19 cellular contexts compared by ENCODE assay signal in genomic region chr3:82053236-82053635, GRCh38.
DNase-seq lines count a peak whose midpoint lies in the region; ATAC-seq, FAIRE-seq and TF ChIP-seq lines count a peak whose summit lies in the region.
"Had no signal": no experiment of that assay in that cellular context is flagged by ENCODE, and none has a peak within 500 bp of the region (broad histone marks: within the 10 kb centered on the region; RNA-seq: fewer than 3 reads in every experiment).

No MANE protein-coding gene starts in this region.

- H3K9me3 ChIP-seq in PC-3 (ENCODE audit: low read length): no peaks in the 10 kb centered on the region
- no peaks in the 10 kb centered on the region for H3K9me3 ChIP-seq in breast epithelium
- H3K9me3 ChIP-seq: BLaER1, Caco-2 had no signal

- H3F3A ChIP-seq in PC-3 (ENCODE audit: low read length, unreplicated experiment): no peaks in the 10 kb centered on the region

- no peak overlapping the region for H3K9ac ChIP-seq in PC-3 (ENCODE audit: low read length)
- H3K9ac ChIP-seq: BLaER1 had no signal

- H3K36me3 ChIP-seq in PC-3 (ENCODE audit: low read depth, low read length) (no peaks in the 10 kb centered on the region), bronchial epithelial cell (ENCODE audit: control insufficient read depth, insufficient read depth, low read length) (no peaks in the 10 kb centered on the region), breast epithelium (no peaks in the 10 kb centered on the region)
- H3K36me3 ChIP-seq: BLaER1 had no signal

- H3K27ac ChIP-seq in PC-3 (ENCODE audit: low read length) (peak overlapping the region; percentile 48), breast epithelium (no peak overlapping the region)
- H3K27ac ChIP-seq: BLaER1, C4-2B had no signal

- CTCF ChIA-PET in PC-3 (lab: Charles Lee): no interaction called here

- no peaks in the 10 kb centered on the region for H3K79me2 ChIP-seq in PC-3 (ENCODE audit: low read length)

- H3K4me1 ChIP-seq in PC-3 (ENCODE audit: insufficient read depth, low read length): peaks cover 29% of the 10 kb centered on the region
- no peaks in the 10 kb centered on the region for H3K4me1 ChIP-seq in breast epithelium
- H3K4me1 ChIP-seq: BLaER1, Caco-2 had no signal

- no peaks in the 10 kb centered on the region; the same call in 1 of the 2 replicates for H3K9me2 ChIP-seq in PC-3 (replicated peaks; ENCODE audit: low read length)

- H3K27me3 ChIP-seq in PC-3 (ENCODE audit: low read length): no peaks in the 10 kb centered on the region
- H3K27me3 ChIP-seq in bronchial epithelial cell (ENCODE audit: control insufficient read depth, insufficient read depth, low read length): no peaks in the 10 kb centered on the region
- H3K27me3 ChIP-seq in breast epithelium: no peaks in the 10 kb centered on the region
- H3K27me3 ChIP-seq: BLaER1 had no signal

- TF ChIP-seq POLR2A in breast epithelium (IDR thresholded peaks at IDR 0.05): no peak

- peak; percentile 43 for ATAC-seq in PC-3
- ATAC-seq in GM21528 (IDR thresholded peaks at IDR 0.05; ENCODE audit: low FRiP score, unreplicated experiment): no peak
- ATAC-seq: CD8-positive, alpha-beta T cell; GM12878; GM23338; HCT116 had no signal

- H3K4me3 ChIP-seq in PC-3 (ENCODE audit: low read length) (no peak overlapping the region), bronchial epithelial cell (ENCODE audit: low read depth, low read length) (no peak overlapping the region), breast epithelium (no peak overlapping the region)
- H3K4me3 ChIP-seq: BLaER1, GM12878, GM23338 had no signal

- FAIRE-seq in bronchial epithelial cell (lab: Jason Lieb, UNC): no peak
- FAIRE-seq: GM12878, GM19239 had no signal

- POLR2A ChIA-PET in PC-3 (lab: Charles Lee; ENCODE audit: unreplicated experiment): no interaction called here

- H4K20me1 ChIP-seq in PC-3 (ENCODE audit: low read length): no peaks in the 10 kb centered on the region
- H4K20me1 ChIP-seq: BLaER1 had no signal

- DNase-seq in PC-3 (peak; percentile 68), bronchial epithelial cell (ENCODE audit: low read depth) (peak; percentile 55), fibroblast of gingiva (ENCODE audit: low read depth) (peak; percentile 8), breast epithelium (ENCODE audit: low spot score in 2 of 2) (no peak)
- no peak for DNase-seq in activated effector memory CD4-positive, alpha-beta T cell treated with anti-CD3 and anti-CD28 coated beads, Interleukin-2, amount 50 U/mL, for 16 hours
- DNase-seq: Caco-2; CD4-positive, CD25-positive, alpha-beta regulatory T cell; CD8-positive, alpha-beta T cell; DMS79; EL; GDM1; H9 had no signal

- no peak for TF ChIP-seq CTCF in PC-3 (conservative IDR thresholded peaks at IDR 0.05; ENCODE audit: low read depth, low read length)
- TF ChIP-seq CTCF in bronchial epithelial cell (IDR thresholded peaks at IDR 0.05; ENCODE audit: insufficient read depth, low read length, severe bottlenecking): no peak
- no peak for TF ChIP-seq CTCF in breast epithelium (IDR thresholded peaks at IDR 0.05)

- no TSS peak for BruUV-seq in PC-3 (replicated peaks; lab: Mats Ljungman, UMichigan)

- intact Hi-C loops in PC-3 (cut with micrococcal nuclease) (loop anchor here (5.0 to 10.0 kb wide), 2 partner anchors 34 to 458 kb away; no protein-coding TSS in a partner anchor), breast epithelium (cut with DNase I; ENCODE audit: low total_unique reads) (no loop called here)

- no peak overlapping the region for H2AFZ ChIP-seq in PC-3 (ENCODE audit: low read length)
- H2AFZ ChIP-seq: GM23338 had no signal

- peak overlapping the region; percentile 62 for H3K4me2 ChIP-seq in PC-3 (ENCODE audit: low read length)
- H3K4me2 ChIP-seq: BLaER1, GM23338 had no signal

Comparison
In these comparisons a context has a peak if more than half of its experiments do, and no peak if none do; other contexts are left out.
1. DNase-seq: peak in PC-3 (single experiment), bronchial epithelial cell (single experiment) and fibroblast of gingiva (single experiment); none in activated effector memory CD4-positive, alpha-beta T cell treated with anti-CD3 and anti-CD28 coated beads, Interleukin-2, amount 50 U/mL, for 16 hours (single experiment) and breast epithelium (0 of 2).